ENCODE assay signal across 11 cellular contexts in the genomic region with DNA sequence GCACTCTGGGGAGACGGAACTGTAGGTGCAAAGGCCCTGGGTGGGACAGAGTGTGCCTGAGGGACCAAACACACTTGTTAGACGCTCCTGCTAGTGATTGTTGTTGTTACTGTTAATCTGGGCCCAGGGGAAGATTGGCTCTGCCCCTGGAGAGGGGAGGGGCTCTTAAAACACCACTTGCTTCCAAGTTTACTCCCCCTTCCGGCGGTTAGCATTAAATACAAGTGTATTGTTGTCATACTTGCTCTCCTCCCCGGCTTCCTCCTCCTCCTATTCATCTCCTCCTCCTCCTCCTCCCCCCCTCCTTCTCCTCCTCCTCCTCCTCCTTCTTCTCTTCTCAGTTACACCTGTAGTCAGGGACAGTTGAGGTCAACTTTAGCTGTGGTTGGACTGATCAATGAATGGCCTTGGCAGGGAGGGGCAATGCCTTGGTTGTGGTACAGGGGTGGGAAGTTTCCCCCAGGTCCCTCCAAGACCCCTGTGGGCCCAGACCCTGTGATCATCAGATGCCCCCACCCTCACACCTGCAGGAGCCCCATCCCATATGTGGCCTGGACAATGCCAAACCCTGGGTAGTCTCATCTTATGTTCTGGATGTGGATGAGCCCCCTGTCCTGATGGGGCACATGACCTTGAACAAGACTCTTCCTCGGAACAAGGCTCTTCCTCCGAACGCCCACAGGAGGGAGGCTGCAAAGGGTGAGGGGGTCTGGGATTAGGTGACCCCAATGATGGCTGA.
DNase-seq lines count a peak whose midpoint lies in the region; ATAC-seq and TF ChIP-seq lines count a peak whose summit lies in the region.
"Had no signal": no experiment of that assay in that cellular context is flagged by ENCODE, and none has a peak within 500 bp of the region (broad histone marks: within the 10 kb centered on the region; RNA-seq: fewer than 3 reads in every experiment).

No MANE protein-coding gene starts in this region.

- H3K4me3 Mint-ChIP-seq in Calu3 (ENCODE audit: low read depth, unreplicated experiment): no peak overlapping the region
- no peak overlapping the region for H3K4me3 Mint-ChIP-seq in activated T-helper 2 cell treated with anti-CD3 and anti-CD28 coated beads, Interferon-gamma antibody, Interleukin-2, Interleukin-4, amounts not matched to agents 10 μg/mL and 5 μg/mL and 100 μg/mL, durations not matched to agents 14 hours and 24 hours and 36 hours (ENCODE audit: low read depth)
- H3K4me3 Mint-ChIP-seq: IgD-negative memory B cell had no signal

- TF ChIP-seq CTCF in Calu3 (IDR thresholded peaks at IDR 0.05; ENCODE audit: unreplicated experiment) (peak; percentile 17), HL-60 (IDR thresholded peaks at IDR 0.05; ENCODE audit: insufficient read depth, low read length) (no peak)

- no peak overlapping the region for H3K4me3 ChIP-seq in HL-60 (replicated peaks; ENCODE audit: insufficient read depth, low read length)
- no peak overlapping the region for H3K4me3 ChIP-seq in SJCRH30
- H3K4me3 ChIP-seq: lower lobe of right lung, uterus had no signal

- H3K4me1 ChIP-seq in SJCRH30: no peaks in the 10 kb centered on the region
- H3K4me1 ChIP-seq: lower lobe of right lung, uterus had no signal

- no TSS peak for BruUV-seq in Calu3 (replicated peaks; lab: Mats Ljungman, UMichigan)

- DNase-seq in Calu3: peak; percentile 48
- peak; percentile 2 to 28 for DNase-seq in HL-60 (ENCODE audit: low read depth in 1 of 2, low spot score in 1 of 2)
- peak; percentile 36 to 63 for DNase-seq in SJCRH30
- DNase-seq in germinal center (ENCODE audit: low spot score): peak; percentile 55
- no peak for DNase-seq in NK-92 treated with Interleukin-12 subunit alpha and Interleukin-12 subunit beta, amount 100 ng/mL, for 24 hours (lab: John Stamatoyannopoulos, UW)
- no peak for DNase-seq in activated T-helper 2 cell treated with anti-CD3 and anti-CD28 coated beads, Interferon-gamma antibody, Interleukin-2, Interleukin-4, amounts not matched to agents 10 μg/mL and 5 μg/mL and 100 μg/mL, durations not matched to agents 14 hours and 24 hours and 36 hours (ENCODE audit: low spot score)
- DNase-seq: lower lobe of right lung had no signal

- H3K27ac Mint-ChIP-seq in Calu3 (ENCODE audit: unreplicated experiment): no peak overlapping the region
- no peak overlapping the region for H3K27ac Mint-ChIP-seq in activated T-helper 2 cell treated with anti-CD3 and anti-CD28 coated beads, Interferon-gamma antibody, Interleukin-2, Interleukin-4, amounts not matched to agents 10 μg/mL and 5 μg/mL and 100 μg/mL, durations not matched to agents 14 hours and 24 hours and 36 hours
- H3K27ac Mint-ChIP-seq: IgD-negative memory B cell had no signal

- ATAC-seq in GM21825 (IDR thresholded peaks at IDR 0.05; ENCODE audit: unreplicated experiment) (no peak), GM19397 (IDR thresholded peaks at IDR 0.05; ENCODE audit: unreplicated experiment) (no peak)

- peaks cover 5% of the 10 kb centered on the region for H3K36me3 Mint-ChIP-seq in Calu3 (ENCODE audit: insufficient read depth, unreplicated experiment)
- no peaks in the 10 kb centered on the region for H3K36me3 Mint-ChIP-seq in activated T-helper 2 cell treated with anti-CD3 and anti-CD28 coated beads, Interferon-gamma antibody, Interleukin-2, Interleukin-4, amounts not matched to agents 10 μg/mL and 5 μg/mL and 100 μg/mL, durations not matched to agents 14 hours and 24 hours and 36 hours (ENCODE audit: low read depth)
- H3K36me3 Mint-ChIP-seq: IgD-negative memory B cell had no signal

- CTCF ChIA-PET in Calu3 (lab: Charles Lee): interaction anchor here (0.5 kb wide), 1 partner anchor 629 kb away, joined by 3 read pairs; no protein-coding TSS in a partner anchor

- peaks cover 100% of the 10 kb centered on the region for H3K27me3 Mint-ChIP-seq in Calu3 (ENCODE audit: unreplicated experiment)
- H3K27me3 Mint-ChIP-seq in activated T-helper 2 cell treated with anti-CD3 and anti-CD28 coated beads, Interferon-gamma antibody, Interleukin-2, Interleukin-4, amounts not matched to agents 10 μg/mL and 5 μg/mL and 100 μg/mL, durations not matched to agents 14 hours and 24 hours and 36 hours (ENCODE audit: low read depth): no peaks in the 10 kb centered on the region

- no peaks in the 10 kb centered on the region for H3K27me3 ChIP-seq in HL-60 (ENCODE audit: insufficient read depth, poor library complexity, severe bottlenecking)
- H3K27me3 ChIP-seq in SJCRH30: peaks cover 5% of the 10 kb centered on the region; the same call in 1 of the 2 replicates
- H3K27me3 ChIP-seq: uterus had no signal

- H3K4me1 Mint-ChIP-seq in Calu3 (ENCODE audit: low read depth, unreplicated experiment): no peaks in the 10 kb centered on the region
- H3K4me1 Mint-ChIP-seq in activated T-helper 2 cell treated with anti-CD3 and anti-CD28 coated beads, Interferon-gamma antibody, Interleukin-2, Interleukin-4, amounts not matched to agents 10 μg/mL and 5 μg/mL and 100 μg/mL, durations not matched to agents 14 hours and 24 hours and 36 hours (ENCODE audit: low read depth): no peaks in the 10 kb centered on the region
- H3K4me1 Mint-ChIP-seq: IgD-negative memory B cell had no signal

- H3K27ac ChIP-seq in HL-60 (replicated peaks) (no peak overlapping the region), SJCRH30 (no peak overlapping the region)
- H3K27ac ChIP-seq: lower lobe of right lung, uterus had no signal

- no peaks in the 10 kb centered on the region for H3K9me3 Mint-ChIP-seq in Calu3 (ENCODE audit: low read depth, unreplicated experiment)
- H3K9me3 Mint-ChIP-seq in activated T-helper 2 cell treated with anti-CD3 and anti-CD28 coated beads, Interferon-gamma antibody, Interleukin-2, Interleukin-4, amounts not matched to agents 10 μg/mL and 5 μg/mL and 100 μg/mL, durations not matched to agents 14 hours and 24 hours and 36 hours: no peaks in the 10 kb centered on the region

- no peaks in the 10 kb centered on the region for H3K36me3 ChIP-seq in SJCRH30
- H3K36me3 ChIP-seq: lower lobe of right lung, uterus had no signal

- no peaks in the 10 kb centered on the region for H3K9me3 ChIP-seq in SJCRH30 (replicated peaks)
- H3K9me3 ChIP-seq: lower lobe of right lung, uterus had no signal

- intact Hi-C loops in Calu3 (cut with micrococcal nuclease; ENCODE audit: unreplicated experiment): no loop called here
- intact Hi-C loops in activated T-helper 2 cell treated with anti-CD3 and anti-CD28 coated beads, Interferon-gamma antibody, Interleukin-2, Interleukin-4, amounts not matched to agents 10 μg/mL and 5 μg/mL and 100 μg/mL, durations not matched to agents 14 hours and 24 hours and 36 hours (cut with micrococcal nuclease): no loop called here

Comparison
In these comparisons a context has a peak if more than half of its experiments do, and no peak if none do; other contexts are left out.
1. DNase-seq: peak in Calu3 (single experiment), HL-60 (2 of 2), SJCRH30 (2 of 2) and germinal center (single experiment); none in NK-92 treated with Interleukin-12 subunit alpha and Interleukin-12 subunit beta, amount 100 ng/mL, for 24 hours (single experiment) and activated T-helper 2 cell treated with anti-CD3 and anti-CD28 coated beads, Interferon-gamma antibody, Interleukin-2, Interleukin-4, amounts not matched to agents 10 μg/mL and 5 μg/mL and 100 μg/mL, durations not matched to agents 14 hours and 24 hours and 36 hours (single experiment).